8 cellular contexts compared by ENCODE assay signal in the genomic region with DNA sequence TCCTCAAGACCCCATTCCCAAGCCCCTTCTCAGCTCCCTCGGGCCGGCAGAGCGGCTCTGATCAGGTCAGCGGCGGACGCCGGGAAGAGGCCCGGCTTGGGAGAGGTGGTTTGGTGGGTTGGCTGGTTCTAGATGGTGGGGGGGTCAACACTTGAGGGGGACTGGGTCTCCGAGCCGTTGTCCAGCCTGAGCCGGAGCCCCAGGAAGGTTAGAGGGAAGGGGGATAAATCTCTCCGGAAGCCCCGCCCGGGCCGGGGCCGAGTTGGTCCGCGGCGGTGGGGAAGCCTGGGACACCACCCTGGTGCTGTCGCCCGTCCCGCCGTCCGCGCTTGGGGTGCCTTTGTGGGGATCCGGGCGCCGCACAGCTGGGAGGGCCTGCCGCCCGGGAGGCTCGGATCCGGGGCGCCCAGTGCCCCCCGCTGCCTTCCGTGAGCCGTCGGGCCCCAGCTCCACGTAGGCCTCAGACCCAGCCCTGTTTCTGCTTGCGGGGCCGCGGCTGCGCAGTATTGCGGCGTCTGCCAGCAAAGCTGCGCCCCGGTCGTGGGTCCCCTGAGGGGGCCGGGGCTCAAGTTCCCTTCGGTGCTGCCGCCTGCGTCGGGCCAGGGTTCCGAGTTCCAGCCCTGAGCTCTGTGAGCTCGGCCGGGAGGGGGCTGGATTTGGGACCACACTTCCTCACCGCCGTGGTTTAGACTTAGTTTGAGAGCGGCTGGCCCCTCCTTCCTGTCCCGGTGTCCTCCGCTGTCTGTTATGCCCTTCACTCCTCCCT. TPM values are rescaled to one million over a fixed set of nuclear protein-coding genes. Genes with fewer than 3 reads are reported as not detected.
A peak's percentile ranks its signal among the peaks of the same experiment; 100 is the strongest.
DNase-seq lines count a peak whose midpoint lies in the region; ATAC-seq and TF ChIP-seq lines count a peak whose summit lies in the region.

No MANE protein-coding gene starts in this region.

- H3K9me3 Mint-ChIP-seq in brain (peaks cover 0 to 2% (median 0%) of the 10 kb centered on the region in 5 experiments), immature natural killer cell (no peaks in the 10 kb centered on the region)

- H3K4me1 Mint-ChIP-seq in brain: peaks cover 63% of the 10 kb centered on the region
- H3K4me1 Mint-ChIP-seq in immature natural killer cell: peaks cover 50 to 56% of the 10 kb centered on the region in 2 donors

- peak overlapping the region; percentile 95 to 100 (median 97) for H3K4me3 Mint-ChIP-seq in brain
- peak overlapping the region; percentile 92 to 99 (median 98) for H3K4me3 Mint-ChIP-seq in immature natural killer cell

- H3K27me3 Mint-ChIP-seq in brain (peaks cover 8% of the 10 kb centered on the region), immature natural killer cell (ENCODE audit: low read depth in 3 of 3) (peaks cover 8 to 17% (median 8%) of the 10 kb centered on the region in 3 donors)

- TF ChIP-seq POLR2A in GM18505 (IDR thresholded peaks at IDR 0.05; ENCODE audit: borderline replicate concordance, extremely low read depth, insufficient read depth, insufficient read length): peak; percentile 85

- H3K36me3 Mint-ChIP-seq in brain: peaks cover 33% of the 10 kb centered on the region
- H3K36me3 Mint-ChIP-seq in immature natural killer cell: peaks cover 0 to 9% (median 3%) of the 10 kb centered on the region in 3 donors

- no peak for TF ChIP-seq CTCF in brain (conservative IDR thresholded peaks at IDR 0.05)

- in situ Hi-C loops in SK-MEL-5 (cut with HindIII; ENCODE audit: low pct_unique_long_range_greater_than_20kb, low sequenced_read_pairs): no loop called here

- DNase-seq in SK-MEL-5 (ENCODE audit: low read depth, low spot score): peak; percentile 63
- DNase-seq in immature natural killer cell: peak; percentile 82 to 84 (median 83)
- DNase-seq in stimulated activated CD4-positive, alpha-beta T cell treated with anti-CD3 and anti-CD28 coated beads, Interleukin-15, amount 100 ng/mL, for 48 hours (ENCODE audit: low read depth in 2 of 2): peak; percentile 48 to 58
- no peak for DNase-seq in SHP77 (lab: John Stamatoyannopoulos, UW)
- DNase-seq in KG1 (lab: John Stamatoyannopoulos, UW): no peak

- H3K27ac Mint-ChIP-seq in brain (peak overlapping the region; percentile 97 to 100 (median 99)), immature natural killer cell (peak overlapping the region; percentile 95 to 99 (median 98))

- peak; percentile 44 for ATAC-seq in GM18505 (IDR thresholded peaks at IDR 0.05; ENCODE audit: unreplicated experiment)
- peak; percentile 49 for ATAC-seq in HG02870 (IDR thresholded peaks at IDR 0.05; ENCODE audit: unreplicated experiment)

RNA-seq across cellular contexts. Expression of gene TRIM52, which starts 0.6 kb away (rescaled TPM):
- 2.2 and 3.3 TPM in 2 replicates for total RNA-seq in SK-MEL-5 (2014; rRNA removed; shearing (Covaris generic))
- polyA plus RNA-seq in SK-MEL-5 (2015; cell fraction: cytosol; rRNA removed): 2.8 TPM in 2 replicates
- 41.2 and 50.6 TPM in 2 replicates for polyA plus RNA-seq in SK-MEL-5 (2015; cell fraction: nucleus; rRNA removed)
- polyA plus RNA-seq in brain (ENCODE audit: insufficient read depth, low read depth, low replicate concordance) (3.1 TPM), immature natural killer cell (10 to 100 TPM; 16.0 to 42.6 (median 18.0) TPM)

RNA-seq across cellular contexts. Expression of gene RACK1, which starts 17.8 kb away (rescaled TPM):
- total RNA-seq in SK-MEL-5 (2014; rRNA removed; shearing (Covaris generic)): 4,033 and 4,118 TPM in 2 replicates
- 3,054 and 3,080 TPM in 2 replicates for polyA plus RNA-seq in SK-MEL-5 (2015; cell fraction: cytosol; rRNA removed)
- polyA plus RNA-seq in SK-MEL-5 (2015; cell fraction: nucleus; rRNA removed): 1,330 and 1,541 TPM in 2 replicates
- 2,812 TPM for polyA plus RNA-seq in brain (ENCODE audit: insufficient read depth, low read depth, low replicate concordance)
- polyA plus RNA-seq in immature natural killer cell: 1,000 to 10,000 TPM; 1,093 to 1,304 (median 1,251) TPM

RNA-seq across cellular contexts. Expression of gene TRIM41, which starts 38.4 kb away (rescaled TPM):
- total RNA-seq in SK-MEL-5 (2014; rRNA removed; shearing (Covaris generic)): 14.4 and 17.9 TPM in 2 replicates
- 18.4 and 18.7 TPM in 2 replicates for polyA plus RNA-seq in SK-MEL-5 (2015; cell fraction: cytosol; rRNA removed)
- 56.1 and 57.5 TPM in 2 replicates for polyA plus RNA-seq in SK-MEL-5 (2015; cell fraction: nucleus; rRNA removed)
- polyA plus RNA-seq in brain (ENCODE audit: insufficient read depth, low read depth, low replicate concordance): 33.0 TPM
- 1 to 10 TPM in 2 of 3 donors, under 1 TPM in 1; 0.80 to 2.3 (median 1.7) TPM for polyA plus RNA-seq in immature natural killer cell

RNA-seq across cellular contexts. Expression of gene TRIM7, which starts 56.5 kb away (rescaled TPM):
- total RNA-seq in SK-MEL-5 (2014; rRNA removed; shearing (Covaris generic)): 4.1 and 6.8 TPM in 2 replicates
- 2.5 and 3.3 TPM in 2 replicates for polyA plus RNA-seq in SK-MEL-5 (2015; cell fraction: cytosol; rRNA removed)
- 1.7 and 3.6 TPM in 2 replicates for polyA plus RNA-seq in SK-MEL-5 (2015; cell fraction: nucleus; rRNA removed)
- polyA plus RNA-seq in brain (ENCODE audit: insufficient read depth, low read depth, low replicate concordance) (0.22 TPM), immature natural killer cell (under 1 TPM in 1 of 3 donors, not detected in 2; 0.50 TPM)

Comparison
In these comparisons a context has a peak if more than half of its experiments do, and no peak if none do; other contexts are left out.
1. DNase-seq: peak in SK-MEL-5 (single experiment), immature natural killer cell (3 of 3) and stimulated activated CD4-positive, alpha-beta T cell treated with anti-CD3 and anti-CD28 coated beads, Interleukin-15, amount 100 ng/mL, for 48 hours (2 of 2); none in SHP77 (0 of 2) and KG1 (single experiment).
2. RNA of gene TRIM41, which starts 38.4 kb away (polyA plus RNA-seq): 33.0 TPM in brain (single experiment); 0.80 to 2.3 TPM in immature natural killer cell; every median in the first group is over 10 times any median in the second.